Comparison of ENCODE assay signal across 2 cellular contexts in genomic region chr7:45699726-45700390, GRCh38.
TF ChIP-seq lines count a peak whose summit lies in the region.

No MANE protein-coding gene starts in this region.

TF ChIP-seq in liver, 16 proteins besides CTCF, POLR2A, EP300 and RAD21 (continued from another document):
- TF ChIP-seq REST (IDR thresholded peaks at IDR 0.05) (no peak), ATF3 (IDR thresholded peaks at IDR 0.05) (no peak), FOXA2 (IDR thresholded peaks at IDR 0.05) (no peak), JUND (IDR thresholded peaks at IDR 0.05) (no peak), SP1 (IDR thresholded peaks at IDR 0.05) (no peak)

TF ChIP-seq in HepG2, 621 proteins besides CTCF, POLR2A, EP300 and RAD21 (continued from another document):
- TF ChIP-seq PRDM10 (CRISPR knock-in tag; IDR thresholded peaks at IDR 0.05; ENCODE audit: low read depth) (no peak), ZFP41 (CRISPR knock-in tag; IDR thresholded peaks at IDR 0.05; ENCODE audit: borderline replicate concordance) (no peak), SALL2 (CRISPR knock-in tag; IDR thresholded peaks at IDR 0.05) (no peak), ZNF776 (CRISPR knock-in tag; IDR thresholded peaks at IDR 0.05) (no peak), ARID4A (CRISPR knock-in tag; IDR thresholded peaks at IDR 0.05; ENCODE audit: borderline replicate concordance) (no peak), NFYC (CRISPR knock-in tag; IDR thresholded peaks at IDR 0.05) (no peak), SIX4 (CRISPR knock-in tag; IDR thresholded peaks at IDR 0.05) (no peak), FOXM1 (CRISPR knock-in tag; IDR thresholded peaks at IDR 0.05) (no peak), ZNF615 (CRISPR knock-in tag; IDR thresholded peaks at IDR 0.05; ENCODE audit: borderline replicate concordance) (no peak), ZNF605 (CRISPR knock-in tag; IDR thresholded peaks at IDR 0.05) (no peak)
TF ChIP-seq in HepG2: peak in this region for 0.
